Comparison of ENCODE assay signal across 31 cellular contexts in the genomic region with DNA sequence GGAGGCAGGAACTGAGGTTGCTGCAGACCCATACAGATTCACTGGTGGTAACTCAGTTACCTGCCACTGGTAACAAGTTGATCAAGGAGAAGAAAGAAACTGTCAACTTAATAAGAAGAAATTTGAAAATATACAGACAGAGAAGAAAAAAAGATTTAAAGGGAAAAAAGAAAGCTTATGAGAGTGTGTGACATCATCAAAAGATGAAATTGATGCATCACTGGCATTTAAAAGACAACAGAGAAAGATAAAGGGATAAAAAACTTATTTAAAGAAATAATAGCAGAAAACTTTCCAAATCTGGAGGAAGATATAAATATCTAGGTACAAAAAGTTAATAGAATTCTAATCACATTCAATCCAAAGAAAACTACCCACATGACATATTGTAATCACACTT.
"Had no signal": no experiment of that assay in that cellular context is flagged by ENCODE, and none has a peak within 500 bp of the region (broad histone marks: within the 10 kb centered on the region; RNA-seq: fewer than 3 reads in every experiment).

No MANE protein-coding gene starts in this region.

- H3K79me2 ChIP-seq: parathyroid adenoma had no signal

- H3K4me3 ChIP-seq: neural progenitor cell, ovary, pancreas, prostate gland, psoas muscle, right atrium auricular region, sigmoid colon, skin epidermis, smooth muscle cell, spleen had no signal

- H3K27me3 ChIP-seq: neural progenitor cell, neutrophil, ovary, pancreas, right atrium auricular region, sigmoid colon, spleen had no signal

- H3K4me1 ChIP-seq: neural progenitor cell, pancreas, parathyroid adenoma, prostate gland, psoas muscle, right atrium auricular region, sigmoid colon, spleen had no signal

- H3K4me1 Mint-ChIP-seq: naive B cell; naive thymus-derived CD4-positive, alpha-beta T cell; naive thymus-derived CD8-positive, alpha-beta T cell; natural killer cell; nephron progenitor cell; neural crest cell; neural progenitor cell had no signal

- DNase-seq: naive B cell; naive thymus-derived CD4-positive, alpha-beta T cell; naive thymus-derived CD8-positive, alpha-beta T cell; natural killer cell; nephron progenitor cell; nucleus accumbens; occipital lobe; ovary; pancreas; posterior cingulate gyrus; psoas muscle; retina; right cardiac atrium; sigmoid colon; small intestine; spleen; stimulated activated CD4-positive, alpha-beta T cell treated with anti-CD3 and anti-CD28 coated beads, Interleukin-12 subunit alpha, Interleukin-12 subunit beta, amount 100 ng/mL, for 4 hours; stimulated activated CD4-positive, alpha-beta T cell treated with anti-CD3 and anti-CD28 coated beads, Interleukin-15, amount 100 ng/mL, for 24 hours; stimulated activated CD4-positive, alpha-beta T cell treated with anti-CD3 and anti-CD28 coated beads, Interleukin-1b, Interleukin-23, amount 100 ng/mL, for 48 hours; stimulated activated CD4-positive, alpha-beta T cell treated with anti-CD3 and anti-CD28 coated beads, Interleukin-2, amount 100 ng/mL, for 24 hours had no signal

- H3K36me3 Mint-ChIP-seq: naive B cell; naive thymus-derived CD4-positive, alpha-beta T cell; naive thymus-derived CD8-positive, alpha-beta T cell; natural killer cell treated with Interleukin-12 subunit alpha and Interleukin-12 subunit beta and Interleukin-15 and Interleukin-18, amount 100 ng/mL, for 72 hours; neural progenitor cell had no signal

- H3K9me3 Mint-ChIP-seq: nephron progenitor cell had no signal

- H3K27ac Mint-ChIP-seq: naive B cell; naive thymus-derived CD4-positive, alpha-beta T cell; naive thymus-derived CD8-positive, alpha-beta T cell; natural killer cell; natural killer cell treated with Interleukin-12 subunit alpha and Interleukin-12 subunit beta and Interleukin-15 and Interleukin-18, amount 100 ng/mL, for 72 hours; neural progenitor cell; progenitor cell of endocrine pancreas had no signal

- H3K9me3 ChIP-seq: neutrophil, ovary, pancreas, prostate gland, psoas muscle, right atrium auricular region had no signal

- H3K36me3 ChIP-seq: neural progenitor cell, neutrophil, ovary, pancreas, prostate gland, right atrium auricular region, sigmoid colon, spleen had no signal

- H3K27ac ChIP-seq: neural progenitor cell, neutrophil, ovary, pancreas, parathyroid adenoma, prostate gland, psoas muscle, right atrium auricular region, sigmoid colon, skin epidermis, spleen had no signal

- H2AFZ ChIP-seq: neural progenitor cell, parathyroid adenoma had no signal

- H3K27me3 Mint-ChIP-seq: naive B cell; naive thymus-derived CD4-positive, alpha-beta T cell; naive thymus-derived CD8-positive, alpha-beta T cell; natural killer cell treated with Interleukin-12 subunit alpha and Interleukin-12 subunit beta and Interleukin-15 and Interleukin-18, amount 100 ng/mL, for 72 hours; progenitor cell of endocrine pancreas had no signal

- ATAC-seq: naive thymus-derived CD4-positive, alpha-beta T cell; naive thymus-derived CD8-positive, alpha-beta T cell; natural killer cell; natural killer cell treated with Interleukin-12 subunit alpha and Interleukin-12 subunit beta and Interleukin-15 and Interleukin-18, amount 100 ng/mL, for 72 hours; pancreas; psoas muscle; right cardiac atrium; sciatic nerve had no signal

- H3K9ac ChIP-seq: neural progenitor cell, parathyroid adenoma had no signal

- H3K4me3 Mint-ChIP-seq: naive B cell; naive thymus-derived CD4-positive, alpha-beta T cell; naive thymus-derived CD8-positive, alpha-beta T cell; natural killer cell; natural killer cell treated with Interleukin-12 subunit alpha and Interleukin-12 subunit beta and Interleukin-15 and Interleukin-18, amount 100 ng/mL, for 72 hours; nephron progenitor cell; neural crest cell; neural progenitor cell had no signal

- FAIRE-seq: pancreas, small intestine had no signal

- H3K4me2 ChIP-seq: neural progenitor cell, smooth muscle cell had no signal
